Comparison of ENCODE assay signal across 1 cellular context in the genomic region with DNA sequence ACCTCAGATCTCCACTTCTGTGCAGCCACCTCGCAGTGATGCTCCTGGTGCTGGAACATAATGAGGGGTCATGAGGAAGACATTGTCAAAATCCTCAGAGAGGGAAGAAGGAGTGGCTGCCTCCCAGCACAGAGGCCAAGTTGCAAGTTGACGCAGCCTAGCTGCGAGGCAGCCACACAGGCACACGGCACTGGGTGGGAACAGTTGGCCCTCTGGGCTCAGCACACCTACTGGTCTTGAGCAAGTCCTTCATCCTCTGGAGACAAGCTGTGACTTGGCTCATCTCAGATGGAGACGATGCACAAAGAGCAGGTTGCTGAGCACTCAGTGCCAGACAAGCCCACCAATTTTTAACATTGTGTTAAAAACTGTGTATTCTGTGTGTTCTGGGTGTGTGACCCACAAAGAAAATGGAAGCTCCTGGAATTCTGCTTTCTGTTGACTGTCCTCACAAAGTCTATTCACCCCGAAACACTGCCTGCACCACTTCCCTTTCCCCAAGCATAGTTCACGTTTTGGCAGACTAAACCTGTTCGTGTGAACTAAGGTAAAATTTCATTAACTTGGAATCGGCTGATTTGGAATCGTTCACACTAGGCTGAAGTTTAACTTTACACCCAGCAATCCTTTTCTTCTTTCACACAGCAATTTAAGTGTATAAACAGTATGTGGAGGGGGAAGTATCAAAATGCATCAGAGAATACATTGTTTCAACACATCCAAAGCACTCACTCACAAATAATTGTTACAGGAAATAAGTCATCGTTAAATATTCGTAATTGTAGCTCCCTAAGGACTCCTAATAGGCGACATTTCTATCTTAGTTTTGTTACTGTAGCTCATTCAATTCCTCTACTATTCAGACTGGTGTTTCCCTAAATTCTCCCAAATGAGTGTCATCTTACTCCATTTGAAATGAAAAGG.
TF ChIP-seq lines count a peak whose summit lies in the region.

No MANE protein-coding gene starts in this region.

TF ChIP-seq in HepG2, 621 proteins besides CTCF, POLR2A, EP300 and RAD21:
- TF ChIP-seq, protein P1, sequence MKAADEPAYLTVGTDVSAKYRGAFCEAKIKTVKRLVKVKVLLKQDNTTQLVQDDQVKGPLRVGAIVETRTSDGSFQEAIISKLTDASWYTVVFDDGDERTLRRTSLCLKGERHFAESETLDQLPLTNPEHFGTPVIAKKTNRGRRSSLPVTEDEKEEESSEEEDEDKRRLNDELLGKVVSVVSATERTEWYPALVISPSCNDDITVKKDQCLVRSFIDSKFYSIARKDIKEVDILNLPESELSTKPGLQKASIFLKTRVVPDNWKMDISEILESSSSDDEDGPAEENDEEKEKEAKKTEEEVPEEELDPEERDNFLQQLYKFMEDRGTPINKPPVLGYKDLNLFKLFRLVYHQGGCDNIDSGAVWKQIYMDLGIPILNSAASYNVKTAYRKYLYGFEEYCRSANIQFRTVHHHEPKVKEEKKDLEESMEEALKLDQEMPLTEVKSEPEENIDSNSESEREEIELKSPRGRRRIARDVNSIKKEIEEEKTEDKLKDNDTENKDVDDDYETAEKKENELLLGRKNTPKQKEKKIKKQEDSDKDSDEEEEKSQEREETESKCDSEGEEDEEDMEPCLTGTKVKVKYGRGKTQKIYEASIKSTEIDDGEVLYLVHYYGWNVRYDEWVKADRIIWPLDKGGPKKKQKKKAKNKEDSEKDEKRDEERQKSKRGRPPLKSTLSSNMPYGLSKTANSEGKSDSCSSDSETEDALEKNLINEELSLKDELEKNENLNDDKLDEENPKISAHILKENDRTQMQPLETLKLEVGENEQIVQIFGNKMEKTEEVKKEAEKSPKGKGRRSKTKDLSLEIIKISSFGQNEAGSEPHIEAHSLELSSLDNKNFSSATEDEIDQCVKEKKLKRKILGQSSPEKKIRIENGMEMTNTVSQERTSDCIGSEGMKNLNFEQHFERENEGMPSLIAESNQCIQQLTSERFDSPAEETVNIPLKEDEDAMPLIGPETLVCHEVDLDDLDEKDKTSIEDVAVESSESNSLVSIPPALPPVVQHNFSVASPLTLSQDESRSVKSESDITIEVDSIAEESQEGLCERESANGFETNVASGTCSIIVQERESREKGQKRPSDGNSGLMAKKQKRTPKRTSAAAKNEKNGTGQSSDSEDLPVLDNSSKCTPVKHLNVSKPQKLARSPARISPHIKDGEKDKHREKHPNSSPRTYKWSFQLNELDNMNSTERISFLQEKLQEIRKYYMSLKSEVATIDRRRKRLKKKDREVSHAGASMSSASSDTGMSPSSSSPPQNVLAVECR (CRISPR knock-in tag; IDR thresholded peaks at IDR 0.05; ENCODE audit: borderline replicate concordance), result no peak
- TF ChIP-seq EED (CRISPR knock-in tag; IDR thresholded peaks at IDR 0.05) (0 out of 2 replicates have a peak, but pooled peaks have one; percentile 29), GATA4 (IDR thresholded peaks at IDR 0.05; ENCODE audit: borderline replicate concordance, low read depth) (no peak), ZNF577 (CRISPR knock-in tag; IDR thresholded peaks at IDR 0.05; ENCODE audit: borderline replicate concordance, low read depth) (no peak), KDM3A (CRISPR knock-in tag; IDR thresholded peaks at IDR 0.05; ENCODE audit: low read depth) (no peak), POLR2AphosphoS5 (IDR thresholded peaks at IDR 0.05; ENCODE audit: low read depth, low read length) (no peak), ZNF207 (IDR thresholded peaks at IDR 0.05; ENCODE audit: borderline replicate concordance) (no peak), ZNF563 (CRISPR knock-in tag; IDR thresholded peaks at IDR 0.05) (0 out of 2 replicates have a peak, but pooled peaks have one; percentile 36), ZNF317 (CRISPR knock-in tag; IDR thresholded peaks at IDR 0.05) (no peak), ZNF598 (CRISPR knock-in tag; IDR thresholded peaks at IDR 0.05; ENCODE audit: borderline replicate concordance) (no peak), ATF7-NPFF (CRISPR knock-in tag; IDR thresholded peaks at IDR 0.05; ENCODE audit: low read depth) (no peak), TOE1 (CRISPR knock-in tag; IDR thresholded peaks at IDR 0.05) (no peak), SMAD9 (CRISPR knock-in tag; IDR thresholded peaks at IDR 0.05) (no peak), RXRB (CRISPR knock-in tag; IDR thresholded peaks at IDR 0.05; ENCODE audit: borderline replicate concordance) (no peak), MNT (IDR thresholded peaks at IDR 0.05) (no peak), REPIN1 (CRISPR knock-in tag; IDR thresholded peaks at IDR 0.05; ENCODE audit: borderline replicate concordance, low read depth) (no peak), ARHGAP35 (CRISPR knock-in tag; IDR thresholded peaks at IDR 0.05; ENCODE audit: borderline replicate concordance) (no peak), RARG (CRISPR knock-in tag; IDR thresholded peaks at IDR 0.05; ENCODE audit: low read depth) (no peak), GRHL1 (CRISPR knock-in tag; conservative IDR thresholded peaks at IDR 0.05) (no peak), ZFP41 (CRISPR knock-in tag; IDR thresholded peaks at IDR 0.05; ENCODE audit: borderline replicate concordance) (no peak), HNF1A (IDR thresholded peaks at IDR 0.05; ENCODE audit: low read depth) (no peak), HNF1A (CRISPR knock-in tag; IDR thresholded peaks at IDR 0.05; ENCODE audit: borderline replicate concordance) (no peak), PAF1 (CRISPR knock-in tag; IDR thresholded peaks at IDR 0.05) (no peak), ZKSCAN8 (CRISPR knock-in tag; IDR thresholded peaks at IDR 0.05; ENCODE audit: borderline replicate concordance) (no peak), ZNF687 (CRISPR knock-in tag; IDR thresholded peaks at IDR 0.05) (peak; percentile 33; the same call in 1 of the 2 replicates), SALL1 (CRISPR knock-in tag; IDR thresholded peaks at IDR 0.05) (0 out of 2 replicates have a peak, but pooled peaks have one; percentile 15)
- TF ChIP-seq, protein P2, sequence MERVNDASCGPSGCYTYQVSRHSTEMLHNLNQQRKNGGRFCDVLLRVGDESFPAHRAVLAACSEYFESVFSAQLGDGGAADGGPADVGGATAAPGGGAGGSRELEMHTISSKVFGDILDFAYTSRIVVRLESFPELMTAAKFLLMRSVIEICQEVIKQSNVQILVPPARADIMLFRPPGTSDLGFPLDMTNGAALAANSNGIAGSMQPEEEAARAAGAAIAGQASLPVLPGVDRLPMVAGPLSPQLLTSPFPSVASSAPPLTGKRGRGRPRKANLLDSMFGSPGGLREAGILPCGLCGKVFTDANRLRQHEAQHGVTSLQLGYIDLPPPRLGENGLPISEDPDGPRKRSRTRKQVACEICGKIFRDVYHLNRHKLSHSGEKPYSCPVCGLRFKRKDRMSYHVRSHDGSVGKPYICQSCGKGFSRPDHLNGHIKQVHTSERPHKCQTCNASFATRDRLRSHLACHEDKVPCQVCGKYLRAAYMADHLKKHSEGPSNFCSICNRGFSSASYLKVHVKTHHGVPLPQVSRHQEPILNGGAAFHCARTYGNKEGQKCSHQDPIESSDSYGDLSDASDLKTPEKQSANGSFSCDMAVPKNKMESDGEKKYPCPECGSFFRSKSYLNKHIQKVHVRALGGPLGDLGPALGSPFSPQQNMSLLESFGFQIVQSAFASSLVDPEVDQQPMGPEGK (CRISPR knock-in tag; IDR thresholded peaks at IDR 0.05), result no peak
